ENCODE assay signal across 1 cellular context in the genomic region with DNA sequence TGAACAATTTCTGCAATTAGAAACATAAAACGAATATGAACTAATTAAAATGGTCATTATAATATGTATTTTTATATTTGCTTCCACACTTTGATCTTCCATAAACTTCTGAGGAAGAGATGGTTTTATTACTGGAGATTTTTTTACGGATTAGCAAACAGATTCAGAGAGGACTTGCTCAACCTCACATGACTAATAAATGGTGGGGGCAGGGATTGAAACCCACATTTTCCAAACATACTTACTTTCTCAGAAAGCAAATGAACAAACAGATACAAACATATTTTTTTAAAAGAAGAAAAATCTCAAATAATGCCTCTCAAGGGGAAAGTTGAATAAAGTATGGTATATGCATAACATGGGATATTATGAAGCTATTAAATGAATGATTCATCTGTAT.
TF ChIP-seq lines count a peak whose summit lies in the region.

No MANE protein-coding gene starts in this region.

TF ChIP-seq in IMR-90, 13 proteins besides CTCF, POLR2A, EP300 and RAD21:
- TF ChIP-seq, protein P1, sequence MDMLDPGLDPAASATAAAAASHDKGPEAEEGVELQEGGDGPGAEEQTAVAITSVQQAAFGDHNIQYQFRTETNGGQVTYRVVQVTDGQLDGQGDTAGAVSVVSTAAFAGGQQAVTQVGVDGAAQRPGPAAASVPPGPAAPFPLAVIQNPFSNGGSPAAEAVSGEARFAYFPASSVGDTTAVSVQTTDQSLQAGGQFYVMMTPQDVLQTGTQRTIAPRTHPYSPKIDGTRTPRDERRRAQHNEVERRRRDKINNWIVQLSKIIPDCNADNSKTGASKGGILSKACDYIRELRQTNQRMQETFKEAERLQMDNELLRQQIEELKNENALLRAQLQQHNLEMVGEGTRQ (IDR thresholded peaks at IDR 0.05; ENCODE audit: low read depth, low read length): no peak
- peak; percentile 90 for TF ChIP-seq BHLHE40 (IDR thresholded peaks at IDR 0.05; ENCODE audit: low read depth, low read length)
- no peak for TF ChIP-seq CHD1 (IDR thresholded peaks at IDR 0.05; ENCODE audit: low read depth, low read length)
- TF ChIP-seq SMC3 (IDR thresholded peaks at IDR 0.05; ENCODE audit: low read depth, low read length): no peak
- no peak for TF ChIP-seq NFE2L2 (IDR thresholded peaks at IDR 0.05; ENCODE audit: low read depth, low read length)
- TF ChIP-seq CEBPB (IDR thresholded peaks at IDR 0.05; ENCODE audit: low read depth, low read length): peak; percentile 83
- TF ChIP-seq MXI1 (IDR thresholded peaks at IDR 0.05; ENCODE audit: borderline replicate concordance, low read depth, low read length): no peak
- TF ChIP-seq RFX5 (IDR thresholded peaks at IDR 0.05; ENCODE audit: low read depth, low read length): no peak
- TF ChIP-seq, protein P2, sequence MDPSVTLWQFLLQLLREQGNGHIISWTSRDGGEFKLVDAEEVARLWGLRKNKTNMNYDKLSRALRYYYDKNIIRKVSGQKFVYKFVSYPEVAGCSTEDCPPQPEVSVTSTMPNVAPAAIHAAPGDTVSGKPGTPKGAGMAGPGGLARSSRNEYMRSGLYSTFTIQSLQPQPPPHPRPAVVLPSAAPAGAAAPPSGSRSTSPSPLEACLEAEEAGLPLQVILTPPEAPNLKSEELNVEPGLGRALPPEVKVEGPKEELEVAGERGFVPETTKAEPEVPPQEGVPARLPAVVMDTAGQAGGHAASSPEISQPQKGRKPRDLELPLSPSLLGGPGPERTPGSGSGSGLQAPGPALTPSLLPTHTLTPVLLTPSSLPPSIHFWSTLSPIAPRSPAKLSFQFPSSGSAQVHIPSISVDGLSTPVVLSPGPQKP (IDR thresholded peaks at IDR 0.05; ENCODE audit: borderline replicate concordance, low read depth, low read length): no peak
- TF ChIP-seq MAZ (IDR thresholded peaks at IDR 0.05; ENCODE audit: borderline replicate concordance, low read depth, low read length): no peak
- TF ChIP-seq RCOR1 (IDR thresholded peaks at IDR 0.05; ENCODE audit: insufficient replicate concordance, low read length): no peak
- no peak for TF ChIP-seq MAFK (IDR thresholded peaks at IDR 0.05; ENCODE audit: low read depth, low read length)
- no peak for TF ChIP-seq FOS (IDR thresholded peaks at IDR 0.05; ENCODE audit: low read depth, low read length)
TF ChIP-seq in IMR-90: peak in this region for 2.
